Comparison of ENCODE assay signal across 8 cellular contexts in genomic region chr5:75319144-75319543, GRCh38. TPM values are rescaled to one million over a fixed set of nuclear protein-coding genes. Genes with fewer than 3 reads are reported as not detected.
A peak's percentile ranks its signal among the peaks of the same experiment; 100 is the strongest.
DNase-seq lines count a peak whose midpoint lies in the region; ATAC-seq and TF ChIP-seq lines count a peak whose summit lies in the region.
"Not testable (repeated sequence)": the region's sequence is repeated elsewhere in the genome, so short reads cannot be mapped to it uniquely, and the experiment has no call there.

No MANE protein-coding gene starts in this region.

- not testable (repeated sequence) for H3K36me3 ChIP-seq in OCI-LY3 (replicated peaks; ENCODE audit: low read depth, low read length); smooth muscle cell (ENCODE audit: low read depth)

- not testable (repeated sequence) for H3K4me3 Mint-ChIP-seq in dendritic cell treated with granulocyte-macrophage colony-stimulating factor and Interleukin-4, amounts not matched to agents 40 ng/mL and 50 ng/mL, for 4 days; memory B cell

- DNase-seq in CD1c-positive myeloid dendritic cell (ENCODE audit: extremely low spot score) (peak; percentile 50), KBM-7 (peak; percentile 70), NB4 (ENCODE audit: low read depth) (peak; percentile 35), SKM-1 treated with dmso at 0.1 percent for 144 hours (lab: John Stamatoyannopoulos, UW; ENCODE audit: unreplicated experiment) (peak; percentile 43)
- not testable (repeated sequence) for DNase-seq in memory B cell (ENCODE audit: low spot score in 2 of 2); smooth muscle cell (lab: John Stamatoyannopoulos, UW; ENCODE audit: unreplicated experiment)

- not testable (repeated sequence) for H4K20me1 ChIP-seq in OCI-LY3 (ENCODE audit: insufficient read depth, low read length); smooth muscle cell (ENCODE audit: low read depth)

- H2AFZ ChIP-seq in OCI-LY3 (ENCODE audit: low read depth, low read length): peak overlapping the region; percentile 54; the same call in 1 of the 2 replicates
- H2AFZ ChIP-seq in smooth muscle cell (ENCODE audit: low read depth): not testable (repeated sequence)

- TF ChIP-seq POLR2A in NB4 (IDR thresholded peaks at IDR 0.05; ENCODE audit: extremely low read depth, insufficient read length): not testable (repeated sequence)

- H3K9me3 Mint-ChIP-seq in dendritic cell treated with granulocyte-macrophage colony-stimulating factor and Interleukin-4, amounts not matched to agents 40 ng/mL and 50 ng/mL, for 4 days; memory B cell: not testable (repeated sequence)

- H3K9ac ChIP-seq in OCI-LY3 (ENCODE audit: low read length); smooth muscle cell (ENCODE audit: low read depth): not testable (repeated sequence)

- H3K4me1 ChIP-seq in OCI-LY3 (ENCODE audit: low read length); smooth muscle cell (ENCODE audit: low read depth): not testable (repeated sequence)

- H3K27me3 ChIP-seq in OCI-LY3 (ENCODE audit: low read depth, low read length); smooth muscle cell (ENCODE audit: low read depth): not testable (repeated sequence)

- H3K4me3 ChIP-seq in NB4 (ENCODE audit: low read depth, low read length); OCI-LY3 (ENCODE audit: low read length); smooth muscle cell: not testable (repeated sequence)

- H3K27me3 Mint-ChIP-seq in dendritic cell treated with granulocyte-macrophage colony-stimulating factor and Interleukin-4, amounts not matched to agents 40 ng/mL and 50 ng/mL, for 4 days; memory B cell: not testable (repeated sequence)

- not testable (repeated sequence) for TF ChIP-seq CTCF in NB4 (IDR thresholded peaks at IDR 0.05; ENCODE audit: low read depth, low read length); OCI-LY3 (IDR thresholded peaks at IDR 0.05; ENCODE audit: low read depth, low read length); smooth muscle cell (IDR thresholded peaks at IDR 0.05; ENCODE audit: borderline replicate concordance, insufficient read depth, poor library complexity, severe bottlenecking)

- H3K27ac Mint-ChIP-seq in dendritic cell treated with granulocyte-macrophage colony-stimulating factor and Interleukin-4, amounts not matched to agents 40 ng/mL and 50 ng/mL, for 4 days: peak overlapping the region; percentile 79
- H3K27ac Mint-ChIP-seq in memory B cell: not testable (repeated sequence)

- ATAC-seq in memory B cell (ENCODE audit: low read depth): peak; percentile 56

- not testable (repeated sequence) for H3K9me3 ChIP-seq in OCI-LY3 (ENCODE audit: insufficient read depth, low read length); smooth muscle cell (replicated peaks; ENCODE audit: low read depth)

- not testable (repeated sequence) for H3K4me2 ChIP-seq in OCI-LY3 (ENCODE audit: low read length); smooth muscle cell

- WGBS in smooth muscle cell (ENCODE audit: low lambda C conversion rate): 97% methylated on average over 4 of the region's 4 CpGs

- not testable (repeated sequence) for H3K36me3 Mint-ChIP-seq in dendritic cell treated with granulocyte-macrophage colony-stimulating factor and Interleukin-4, amounts not matched to agents 40 ng/mL and 50 ng/mL, for 4 days (ENCODE audit: low read depth); memory B cell

- not testable (repeated sequence) for H3F3A ChIP-seq in smooth muscle cell (ENCODE audit: low read depth)

- not testable (repeated sequence) for H3K79me2 ChIP-seq in OCI-LY3 (ENCODE audit: low read length); smooth muscle cell (ENCODE audit: low read depth)

- peaks cover 32% of the 10 kb centered on the region for H3K4me1 Mint-ChIP-seq in dendritic cell treated with granulocyte-macrophage colony-stimulating factor and Interleukin-4, amounts not matched to agents 40 ng/mL and 50 ng/mL, for 4 days (ENCODE audit: low read depth)
- not testable (repeated sequence) for H3K4me1 Mint-ChIP-seq in memory B cell

- not testable (repeated sequence) for H3K27ac ChIP-seq in OCI-LY3 (ENCODE audit: low read length)
- H3K27ac ChIP-seq in smooth muscle cell (ENCODE audit: low read depth): peak overlapping the region; percentile 94

- in situ Hi-C loops in KBM-7 (cut with MboI; ENCODE audit: low pct_unique_long_range_greater_than_20kb, low sequenced_read_pairs): not testable (repeated sequence)

- intact Hi-C loops in dendritic cell treated with granulocyte-macrophage colony-stimulating factor and Interleukin-4, amounts not matched to agents 40 ng/mL and 50 ng/mL, for 4 days (cut with micrococcal nuclease): loop anchor here (2.0 kb wide), 1 partner anchor 18 kb away; the partner anchor contains the start of gene HMGCR

RNA-seq across cellular contexts. Expression of gene HMGCR, which starts 17.9 kb away (rescaled TPM):
- 160 and 185 TPM in 2 replicates for total RNA-seq in smooth muscle cell
- 43.6 and 72.3 TPM in 2 replicates for polyA plus RNA-seq in smooth muscle cell
